Comparison of ENCODE assay signal across 8 cellular contexts in the genomic region with DNA sequence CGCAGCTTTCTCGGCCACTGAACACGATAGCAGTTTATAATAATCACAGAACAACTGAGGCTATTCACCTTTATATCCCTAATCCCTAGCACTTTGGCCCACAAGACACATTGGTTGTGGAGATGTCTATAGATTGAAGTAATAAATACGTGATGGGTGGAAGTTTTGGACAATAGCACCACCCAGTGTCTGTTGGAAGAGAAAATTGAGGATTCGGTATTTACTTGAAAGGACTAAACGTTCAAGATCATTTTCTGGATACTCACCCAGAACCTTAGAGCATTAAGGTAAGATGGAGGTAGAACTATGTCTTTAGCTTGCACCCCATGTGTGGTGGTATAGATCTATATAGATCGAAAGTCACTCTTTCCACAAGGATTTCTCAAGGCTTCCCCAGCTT. TPM values are rescaled to one million over a fixed set of nuclear protein-coding genes. Genes with fewer than 3 reads are reported as not detected.
DNase-seq lines count a peak whose midpoint lies in the region; FAIRE-seq and TF ChIP-seq lines count a peak whose summit lies in the region.
"Had no signal": no experiment of that assay in that cellular context is flagged by ENCODE, and none has a peak within 500 bp of the region (broad histone marks: within the 10 kb centered on the region; RNA-seq: fewer than 3 reads in every experiment).

No MANE protein-coding gene starts in this region.

- peak; percentile 35 for FAIRE-seq in GM19239 (lab: Jason Lieb, UNC)

- no peaks in the 10 kb centered on the region for H3K9me3 Mint-ChIP-seq in MCF 10A (ENCODE audit: unreplicated experiment)
- no peaks in the 10 kb centered on the region for H3K9me3 Mint-ChIP-seq in activated CD4-positive, alpha-beta memory T cell treated with anti-CD3 and anti-CD28 coated beads for 36 hours

- 45% methylated on average over 7 of the region's 7 CpGs for WGBS in prostate gland

- no peaks in the 10 kb centered on the region for H3K36me3 ChIP-seq in parathyroid adenoma (ENCODE audit: control insufficient read depth, insufficient read depth, low read length)
- no peaks in the 10 kb centered on the region for H3K36me3 ChIP-seq in prostate gland

- intact Hi-C loops in MCF 10A (cut with micrococcal nuclease) = no loop called here
- intact Hi-C loops in prostate gland (cut with DNase I) = no loop called here
- intact Hi-C loops in activated CD4-positive, alpha-beta memory T cell treated with anti-CD3 and anti-CD28 coated beads for 36 hours (cut with micrococcal nuclease) = no loop called here

- POLR2A ChIA-PET in MCF 10A (lab: Yijun Ruan, JAX) = no interaction called here
- POLR2A ChIA-PET in activated CD4-positive, alpha-beta memory T cell treated with anti-CD3 and anti-CD28 coated beads for 36 hours (lab: Charles Lee) = no interaction called here

- TF ChIP-seq POLR2A in prostate gland (IDR thresholded peaks at IDR 0.05) = no peak

- H3K4me1 ChIP-seq in parathyroid adenoma (no peaks in the 10 kb centered on the region), prostate gland (replicated peaks) (no peaks in the 10 kb centered on the region)

- H3K27ac ChIP-seq in parathyroid adenoma (no peak overlapping the region), prostate gland (no peak overlapping the region)

- H3K27ac Mint-ChIP-seq in MCF 10A (ENCODE audit: low read depth, unreplicated experiment) = no peak overlapping the region
- no peak overlapping the region for H3K27ac Mint-ChIP-seq in activated CD4-positive, alpha-beta memory T cell treated with anti-CD3 and anti-CD28 coated beads for 36 hours

- no peaks in the 10 kb centered on the region for H3K79me2 ChIP-seq in parathyroid adenoma

- H3K4me3 Mint-ChIP-seq in MCF 10A (ENCODE audit: unreplicated experiment) = no peak overlapping the region
- no peak overlapping the region for H3K4me3 Mint-ChIP-seq in activated CD4-positive, alpha-beta memory T cell treated with anti-CD3 and anti-CD28 coated beads for 36 hours

- no peak overlapping the region for H2AFZ ChIP-seq in parathyroid adenoma

- no peak overlapping the region for H3K9ac ChIP-seq in parathyroid adenoma

- CTCF ChIA-PET in MCF 10A (lab: Yijun Ruan, JAX) = interaction anchor here (0.8 to 1.5 kb wide), 2 partner anchors 14 to 434 kb away, joined by 3 to 6 read pairs; no protein-coding TSS in a partner anchor
- CTCF ChIA-PET in activated CD4-positive, alpha-beta memory T cell treated with anti-CD3 and anti-CD28 coated beads for 36 hours (lab: Charles Lee) = no interaction called here

- no peaks in the 10 kb centered on the region for H3K36me3 Mint-ChIP-seq in MCF 10A (ENCODE audit: insufficient read depth, unreplicated experiment)
- no peaks in the 10 kb centered on the region for H3K36me3 Mint-ChIP-seq in activated CD4-positive, alpha-beta memory T cell treated with anti-CD3 and anti-CD28 coated beads for 36 hours

- DNase-seq in GM19239 (ENCODE audit: insufficient read length, low spot score) (no peak), NCI-H1930 (lab: John Stamatoyannopoulos, UW) (peak; percentile 5 to 8), MCF 10A (ENCODE audit: unreplicated experiment) (peak; percentile 34), prostate gland (ENCODE audit: low spot score) (no peak), GM20000 (ENCODE audit: low spot score) (no peak)
- DNase-seq in activated CD4-positive, alpha-beta memory T cell treated with anti-CD3 and anti-CD28 coated beads for 36 hours = no peak

- H3K4me3 ChIP-seq in parathyroid adenoma (ENCODE audit: low read depth, low read length) (no peak overlapping the region), prostate gland (no peak overlapping the region)

- no peak for TF ChIP-seq CTCF in MCF 10A (IDR thresholded peaks at IDR 0.05; ENCODE audit: unreplicated experiment)
- TF ChIP-seq CTCF in parathyroid adenoma (IDR thresholded peaks at IDR 0.05) = peak; percentile 7
- TF ChIP-seq CTCF in prostate gland (IDR thresholded peaks at IDR 0.05) = peak in 2 of 4 experiments; percentile 16 to 34
- TF ChIP-seq CTCF in GM20000 (IDR thresholded peaks at IDR 0.05; ENCODE audit: extremely low read depth, missing control alignments) = no peak

- H3K27me3 Mint-ChIP-seq in MCF 10A (ENCODE audit: insufficient read depth, unreplicated experiment) = peaks cover 32% of the 10 kb centered on the region
- peaks cover 24% of the 10 kb centered on the region for H3K27me3 Mint-ChIP-seq in activated CD4-positive, alpha-beta memory T cell treated with anti-CD3 and anti-CD28 coated beads for 36 hours

- H3K27me3 ChIP-seq in parathyroid adenoma (ENCODE audit: control insufficient read depth, insufficient read depth, low read length) (no peaks in the 10 kb centered on the region), prostate gland (replicated peaks; ENCODE audit: insufficient read depth) (no peaks in the 10 kb centered on the region)

- no TSS peak for BruUV-seq in MCF 10A (replicated peaks; lab: Mats Ljungman, UMichigan)

- H3K9me3 ChIP-seq in parathyroid adenoma (ENCODE audit: control insufficient read depth, low read length) = no peaks in the 10 kb centered on the region
- H3K9me3 ChIP-seq in prostate gland = no peaks in the 10 kb centered on the region

- no peaks in the 10 kb centered on the region for H3K4me1 Mint-ChIP-seq in MCF 10A (ENCODE audit: insufficient read depth, unreplicated experiment)
- peaks cover 8% of the 10 kb centered on the region for H3K4me1 Mint-ChIP-seq in activated CD4-positive, alpha-beta memory T cell treated with anti-CD3 and anti-CD28 coated beads for 36 hours (ENCODE audit: low read depth)

- H3K4me2 ChIP-seq in parathyroid adenoma (ENCODE audit: low read length) = no peak overlapping the region

RNA-seq across cellular contexts. Expression of gene TMSB15A, which starts 0.8 kb away (rescaled TPM):
- total RNA-seq in MCF 10A (2022) = not detected in 2 replicates
- total RNA-seq in prostate gland = 10 to 100 TPM in 1 of 2 donors, 1 to 10 TPM in 1; 4.8 to 15.7 TPM
- under 1 TPM; 0.45 to 0.70 TPM for total RNA-seq in activated CD4-positive, alpha-beta memory T cell treated with anti-CD3 and anti-CD28 coated beads for 36 hours
- total RNA-seq: lower leg skin had no signal

RNA-seq across cellular contexts. Expression of gene TCP11X2, which starts 45.7 kb away (rescaled TPM):
- total RNA-seq in MCF 10A (2022) (not detected in 2 replicates), prostate gland (under 1 TPM in 1 of 2 donors, not detected in 1; 0.40 TPM)
- not detected for total RNA-seq in activated CD4-positive, alpha-beta memory T cell treated with anti-CD3 and anti-CD28 coated beads for 36 hours
- total RNA-seq: lower leg skin had no signal

Comparison
In these comparisons a context has a peak if more than half of its experiments do, and no peak if none do; other contexts are left out.
1. DNase-seq: peak in NCI-H1930 (2 of 2) and MCF 10A (single experiment); none in GM19239 (single experiment), prostate gland (single experiment), activated CD4-positive, alpha-beta memory T cell treated with anti-CD3 and anti-CD28 coated beads for 36 hours (single experiment) and GM20000 (single experiment).